ENCODE assay signal across 22 cellular contexts in genomic region chr10:531541-531940, GRCh38.
"Had no signal": no experiment of that assay in that cellular context is flagged by ENCODE, and none has a peak within 500 bp of the region (broad histone marks: within the 10 kb centered on the region; RNA-seq: fewer than 3 reads in every experiment).

No MANE protein-coding gene starts in this region.

- H3K9me3 ChIP-seq: heart right ventricle, pancreas, psoas muscle, testis, tibial nerve, upper lobe of right lung, vagina had no signal

- DNase-seq: cortex of kidney; effector memory CD4-positive, alpha-beta T cell; heart right ventricle; hypothalamus; kidney glomerular epithelial cell; mesendoderm; naive thymus-derived CD4-positive, alpha-beta T cell; occipital lobe; psoas muscle; retina; stimulated activated CD4-positive, alpha-beta T cell treated with anti-CD3 and anti-CD28 coated beads, Interleukin-4, amount 100 ng/mL, for 1 hour; stimulated activated CD8-positive, alpha-beta memory T cell treated with anti-CD3 and anti-CD28 coated beads, Interleukin-4, amount 100 ng/mL, for 48 hours; stimulated activated naive CD8-positive, alpha-beta T cell treated with anti-CD3 and anti-CD28 coated beads, Interleukin-15, Interleukin-2, amounts not matched to agents 100 U/mL and 50 U/mL, for 24 hours; testis had no signal

- H3K27ac Mint-ChIP-seq: naive thymus-derived CD4-positive, alpha-beta T cell; stimulated activated effector memory CD8-positive, alpha-beta T cell treated with anti-CD3 and anti-CD28 coated beads, Interleukin-12 subunit alpha, Interleukin-12 subunit beta, amount 100 ng/mL, for 72 hours had no signal

- H3K27ac ChIP-seq: dorsolateral prefrontal cortex, heart right ventricle, pancreas, psoas muscle, testis, tibial nerve, upper lobe of right lung, vagina had no signal

- H3K36me3 ChIP-seq: heart right ventricle, pancreas, tibial nerve, upper lobe of right lung, vagina had no signal

- H3K27me3 ChIP-seq: dorsolateral prefrontal cortex, heart right ventricle, pancreas, testis, tibial nerve, upper lobe of right lung, vagina had no signal

- H3K4me3 Mint-ChIP-seq: naive thymus-derived CD4-positive, alpha-beta T cell; stimulated activated effector memory CD8-positive, alpha-beta T cell treated with anti-CD3 and anti-CD28 coated beads, Interleukin-12 subunit alpha, Interleukin-12 subunit beta, amount 100 ng/mL, for 72 hours had no signal

- H3K4me3 ChIP-seq: dorsolateral prefrontal cortex, heart right ventricle, pancreas, psoas muscle, smooth muscle cell, testis, tibial nerve, upper lobe of right lung, vagina had no signal

- H3K9me3 Mint-ChIP-seq: stimulated activated effector memory CD8-positive, alpha-beta T cell treated with anti-CD3 and anti-CD28 coated beads, Interleukin-12 subunit alpha, Interleukin-12 subunit beta, amount 100 ng/mL, for 72 hours had no signal

- ATAC-seq: esophagus mucosa; heart right ventricle; naive thymus-derived CD4-positive, alpha-beta T cell; pancreas; stimulated activated effector memory CD8-positive, alpha-beta T cell treated with anti-CD3 and anti-CD28 coated beads, Interleukin-12 subunit alpha, Interleukin-12 subunit beta, amount 100 ng/mL, for 72 hours; stimulated activated naive CD8-positive, alpha-beta T cell treated with anti-CD3 and anti-CD28 coated beads, Interleukin-15, Interleukin-2, amounts not matched to agents 100 U/mL and 50 U/mL, for 24 hours; upper lobe of right lung had no signal

- H3K4me1 ChIP-seq: psoas muscle, tibial nerve, upper lobe of right lung, vagina had no signal

- H3K4me1 Mint-ChIP-seq: naive thymus-derived CD4-positive, alpha-beta T cell; stimulated activated effector memory CD8-positive, alpha-beta T cell treated with anti-CD3 and anti-CD28 coated beads, Interleukin-12 subunit alpha, Interleukin-12 subunit beta, amount 100 ng/mL, for 72 hours had no signal

- H3K36me3 Mint-ChIP-seq: naive thymus-derived CD4-positive, alpha-beta T cell; stimulated activated effector memory CD8-positive, alpha-beta T cell treated with anti-CD3 and anti-CD28 coated beads, Interleukin-12 subunit alpha, Interleukin-12 subunit beta, amount 100 ng/mL, for 72 hours had no signal
